Comparison of ENCODE assay signal across 13 cellular contexts in the genomic region with DNA sequence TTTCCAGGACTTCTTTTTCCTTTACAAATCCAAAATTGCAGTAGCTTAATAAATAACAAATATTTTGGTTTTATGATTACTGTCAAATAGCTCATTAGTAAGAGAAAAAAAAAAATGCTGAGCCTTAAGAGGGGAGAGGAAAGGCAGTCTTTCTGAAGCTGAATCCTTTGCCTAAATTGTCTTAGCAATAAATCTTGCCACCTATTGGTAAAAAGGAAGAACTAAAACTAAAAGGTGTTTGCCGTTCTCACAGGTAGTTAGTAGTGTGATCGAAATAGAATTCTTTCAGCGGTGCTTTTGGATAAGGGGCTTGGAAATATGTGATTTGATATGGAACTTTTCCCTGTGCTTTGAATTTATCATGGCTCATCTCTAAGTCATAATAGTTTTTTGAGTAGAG. TPM values are rescaled to one million over a fixed set of nuclear protein-coding genes. Genes with fewer than 3 reads are reported as not detected.
DNase-seq lines count a peak whose midpoint lies in the region; TF ChIP-seq lines count a peak whose summit lies in the region.
"Had no signal": no experiment of that assay in that cellular context is flagged by ENCODE, and none has a peak within 500 bp of the region (broad histone marks: within the 10 kb centered on the region; RNA-seq: fewer than 3 reads in every experiment).

No MANE protein-coding gene starts in this region.

- no peaks in the 10 kb centered on the region for H4K20me1 ChIP-seq in mammary epithelial cell (ENCODE audit: insufficient read depth, low read length)
- H4K20me1 ChIP-seq in neural progenitor cell (ENCODE audit: low read depth) = peaks cover 15% of the 10 kb centered on the region

- no peaks in the 10 kb centered on the region for H3K27me3 Mint-ChIP-seq in HFFc6 (ENCODE audit: insufficient read depth)
- no peaks in the 10 kb centered on the region for H3K27me3 Mint-ChIP-seq in neural progenitor cell (ENCODE audit: insufficient read depth, low read depth)

- no peaks in the 10 kb centered on the region for H3K9me3 Mint-ChIP-seq in HFFc6
- H3K9me3 Mint-ChIP-seq in neural progenitor cell = peaks cover 2% of the 10 kb centered on the region
- H3K9me3 Mint-ChIP-seq: T-helper 1 cell treated with Interleukin-12 subunit alpha and Interleukin-12 subunit beta and Interleukin-4 antibody, amounts not matched to agents 30 μg/mL and 1 μg/mL, for 36 hours had no signal

- H3K79me2 ChIP-seq in mammary epithelial cell (ENCODE audit: insufficient read depth, low read length) (peaks cover 93% of the 10 kb centered on the region), neural progenitor cell (ENCODE audit: low read depth) (peaks cover 20% of the 10 kb centered on the region)

- BruUV-seq in mammary epithelial cell (replicated peaks; lab: Mats Ljungman, UMichigan) = no TSS peak

- H3F3A ChIP-seq in neural progenitor cell (ENCODE audit: low read depth) = no peaks in the 10 kb centered on the region

- H3K4me3 Mint-ChIP-seq in HFFc6 (no peak overlapping the region), neural progenitor cell (no peak overlapping the region)
- H3K4me3 Mint-ChIP-seq: T-helper 1 cell treated with Interleukin-12 subunit alpha and Interleukin-12 subunit beta and Interleukin-4 antibody, amounts not matched to agents 30 μg/mL and 1 μg/mL, for 36 hours had no signal

- H2AFZ ChIP-seq in mammary epithelial cell (ENCODE audit: low read depth, low read length) (no peak overlapping the region), neural progenitor cell (replicated peaks) (no peak overlapping the region)

- 96% methylated on average over 3 of the region's 3 CpGs for WGBS in mammary epithelial cell (ENCODE audit: low coverage, missing lambda C conversion rate)

- H3K27me3 ChIP-seq in mammary epithelial cell (ENCODE audit: insufficient read depth, low read length) (no peaks in the 10 kb centered on the region), neural progenitor cell (no peaks in the 10 kb centered on the region)

- H3K9ac ChIP-seq in mammary epithelial cell (ENCODE audit: insufficient read depth, low read length) = no peak overlapping the region
- no peak overlapping the region for H3K9ac ChIP-seq in neural progenitor cell

- intact Hi-C loops in mammary epithelial cell (cut with micrococcal nuclease) = no loop called here

- H3K4me2 ChIP-seq in mammary epithelial cell (ENCODE audit: insufficient read depth, low read depth, low read length) = no peak overlapping the region
- no peak overlapping the region for H3K4me2 ChIP-seq in neural progenitor cell

- H3K4me1 Mint-ChIP-seq in HFFc6 (ENCODE audit: low read depth) = peaks cover 80% of the 10 kb centered on the region
- peaks cover 60% of the 10 kb centered on the region for H3K4me1 Mint-ChIP-seq in neural progenitor cell

- H3K4me3 ChIP-seq in mammary epithelial cell (replicated peaks in 1 of 3; ENCODE audit: insufficient read depth in 1 of 3, low read depth in 2 of 3, low read length in 3 of 3) (no peak overlapping the region), neural progenitor cell (no peak overlapping the region)

- H3K36me3 Mint-ChIP-seq in HFFc6 (ENCODE audit: low read depth) (peaks cover 16% of the 10 kb centered on the region), neural progenitor cell (peaks cover 24% of the 10 kb centered on the region)

- CTCF ChIA-PET in mammary epithelial cell (lab: Charles Lee; ENCODE audit: low non-redundant PET) = interaction anchor here (0.5 to 0.6 kb wide), 3 partner anchors 25 to 967 kb away, joined by 3 read pairs; no protein-coding TSS in a partner anchor

- TF ChIP-seq CTCF in HFFc6 (IDR thresholded peaks at IDR 0.05) (peak; percentile 52), mammary epithelial cell (conservative IDR thresholded peaks at IDR 0.05 in 1 of 2, IDR thresholded peaks at IDR 0.05 in 1 of 2; ENCODE audit: extremely low read depth in 1 of 2, insufficient read depth in 1 of 2, low read depth in 1 of 2, low read length in 2 of 2) (peak; percentile 13 to 17), neural progenitor cell (IDR thresholded peaks at IDR 0.05) (peak; percentile 32)

- H3K27ac Mint-ChIP-seq in HFFc6 (no peak overlapping the region), neural progenitor cell (no peak overlapping the region)
- H3K27ac Mint-ChIP-seq: T-helper 1 cell treated with Interleukin-12 subunit alpha and Interleukin-12 subunit beta and Interleukin-4 antibody, amounts not matched to agents 30 μg/mL and 1 μg/mL, for 36 hours had no signal

- DNase-seq in NCI-H82 (lab: John Stamatoyannopoulos, UW) (peak; percentile 3), NCI-H82 treated with DMSO at 0.1 percent for 48 hours (lab: John Stamatoyannopoulos, UW; ENCODE audit: unreplicated experiment) (no peak), HFFc6 (no peak), mammary epithelial cell (no peak), neural progenitor cell (ENCODE audit: low spot score) (no peak), ecto neural progenitor cell (ENCODE audit: low spot score) (no peak), HK-2 (ENCODE audit: unreplicated experiment) (no peak)
- DNase-seq in activated CD4-positive, alpha-beta T cell treated with anti-CD3 and anti-CD28 coated beads, Interleukin-2, amount 50 U/mL, for 1 hour = no peak
- DNase-seq: EL; kidney glomerular epithelial cell; NCI-H187 treated with DMSO at 0.1 percent for 48 hours; stimulated activated CD4-positive, alpha-beta T cell treated with anti-CD3 and anti-CD28 coated beads, Interleukin-12 subunit alpha, Interleukin-12 subunit beta, amount 100 ng/mL, for 4 hours had no signal

- peaks cover 4% of the 10 kb centered on the region for H3K36me3 ChIP-seq in mammary epithelial cell (ENCODE audit: insufficient read depth, low read length)
- no peaks in the 10 kb centered on the region for H3K36me3 ChIP-seq in neural progenitor cell

- H3K4me1 ChIP-seq in mammary epithelial cell (ENCODE audit: insufficient read depth, low read length) (peaks cover 18% of the 10 kb centered on the region), neural progenitor cell (peaks cover 26% of the 10 kb centered on the region)

- in situ Hi-C loops in mammary epithelial cell (cut with MboI; ENCODE audit: low sequenced_read_pairs in 2 of 2) = no loop called here

- dilution Hi-C loops in mammary epithelial cell (cut with HindIII; ENCODE audit: low sequenced_read_pairs) = no loop called here

- H3K9me3 ChIP-seq in mammary epithelial cell (replicated peaks; ENCODE audit: insufficient read depth, low read length) (no peaks in the 10 kb centered on the region), neural progenitor cell (ENCODE audit: low read depth) (no peaks in the 10 kb centered on the region)

- no peak overlapping the region for H3K27ac ChIP-seq in mammary epithelial cell (ENCODE audit: insufficient read depth, low read depth, low read length)
- H3K27ac ChIP-seq in neural progenitor cell = no peak overlapping the region

RNA-seq across cellular contexts. Expression of gene PIK3R1, which starts 31.2 kb away (rescaled TPM):
- total RNA-seq in HFFc6 (2021; fragmentation: NEBNext Ultra II Directional; extraction: Animal tissue kit (Norgen Biotek cat#: 25700)) = 10 to 100 TPM; 19.6 to 26.4 (median 22.4) TPM
- total RNA-seq in mammary epithelial cell (100 to 1,000 TPM in 1 of 2 donors, 10 to 100 TPM in 1; 74.3 to 195 TPM), neural progenitor cell (ENCODE audit: low replicate concordance) (19.7 and 24.2 TPM in 2 replicates)
- 11.1 TPM for polyA plus RNA-seq in mammary epithelial cell
- polyA minus RNA-seq in mammary epithelial cell = 96.6 TPM
